Comparison of ENCODE assay signal across 21 cellular contexts in the genomic region with DNA sequence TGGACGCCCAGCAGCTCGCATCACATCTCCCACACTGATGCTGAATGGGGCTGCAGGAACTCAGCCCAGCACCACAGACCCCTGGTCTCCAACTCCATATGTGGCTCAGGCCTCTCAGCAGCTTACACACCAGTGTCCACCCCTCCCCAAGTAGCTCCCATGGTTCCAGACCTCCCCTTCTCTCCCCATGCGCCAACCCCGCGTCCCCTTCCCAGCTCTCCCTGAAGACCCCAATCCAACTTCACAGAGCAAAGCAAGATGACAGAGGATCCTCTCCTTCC.
"Had no signal": no experiment of that assay in that cellular context is flagged by ENCODE, and none has a peak within 500 bp of the region (broad histone marks: within the 10 kb centered on the region; RNA-seq: fewer than 3 reads in every experiment).

No MANE protein-coding gene starts in this region.

- H3K4me3 ChIP-seq: MG63 had no signal

- DNase-seq: IMR-90, Karpas-422, KG1, MG63, NCI-H1092 treated with DMSO at 0.1 percent for 48 hours, NCI-H1436, NCI-H187, NCI-H2029, NCI-H2081 treated with DMSO at 0.1 percent for 48 hours, NCI-H2171, NCI-H226, NCI-H446, NCI-H510A, NCI-H524 treated with DMSO at 0.1 percent for 48 hours, NCI-H69, NCI-H774, PC-3, SHP77, SK-N-SH had no signal

- H3K36me3 ChIP-seq: MG63 had no signal

- H3K9me3 ChIP-seq: MG63, SK-N-SH had no signal

- H3K27ac ChIP-seq: RWPE1 had no signal

- H3K27me3 ChIP-seq: MG63 had no signal

- ATAC-seq: HepG2, PC-3 had no signal
